1 cellular context compared by ENCODE assay signal in genomic region chr19:34253711-34254551, GRCh38.
A peak's percentile ranks its signal among the peaks of the same experiment; 100 is the strongest.
TF ChIP-seq lines count a peak whose summit lies in the region.

No MANE protein-coding gene starts in this region.

TF ChIP-seq in GM23338, 12 proteins besides CTCF, POLR2A, EP300 and RAD21 (continued from another document):
- no peak; the same call in 1 of the 2 replicates for TF ChIP-seq ETS1 (IDR thresholded peaks at IDR 0.05)
- TF ChIP-seq POLR2AphosphoS5 (IDR thresholded peaks at IDR 0.05; ENCODE audit: low read depth), result peak; percentile 80
- TF ChIP-seq NANOG (IDR thresholded peaks at IDR 0.05; ENCODE audit: borderline replicate concordance), result no peak
- peak; percentile 88 for TF ChIP-seq CREB1 (CRISPR knock-in tag; IDR thresholded peaks at IDR 0.05; ENCODE audit: low read depth)
